ENCODE assay signal across 3 cellular contexts in the genomic region with DNA sequence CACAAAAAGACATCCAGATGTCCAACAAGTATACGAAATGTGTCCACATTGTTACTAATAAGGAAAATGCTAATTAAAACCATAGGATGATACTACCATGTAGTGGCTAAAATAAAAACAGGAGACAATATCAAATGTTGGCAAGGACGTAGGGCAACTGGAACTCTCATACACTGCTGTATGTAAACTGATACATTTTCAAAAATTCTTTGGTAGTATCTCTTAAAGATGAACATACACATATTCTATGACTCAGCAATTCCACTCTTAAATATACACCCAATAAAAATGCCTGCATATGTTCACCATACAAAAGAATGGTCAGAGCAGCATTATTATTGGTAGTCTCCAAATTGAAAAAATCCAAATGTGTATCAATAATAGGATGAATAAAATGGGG.
A peak's percentile ranks its signal among the peaks of the same experiment; 100 is the strongest.
TF ChIP-seq lines count a peak whose summit lies in the region.

No MANE protein-coding gene starts in this region.

TF ChIP-seq in HepG2, 621 proteins besides CTCF, POLR2A, EP300 and RAD21 (continues in another document):
- TF ChIP-seq ZMAT3 (CRISPR knock-in tag; conservative IDR thresholded peaks at IDR 0.05) (no peak), HDAC6 (IDR thresholded peaks at IDR 0.05; ENCODE audit: low read depth, low read length) (no peak), MEF2D (CRISPR knock-in tag; IDR thresholded peaks at IDR 0.05) (no peak), SNAPC2 (CRISPR knock-in tag; IDR thresholded peaks at IDR 0.05) (no peak), HES4 (CRISPR knock-in tag; IDR thresholded peaks at IDR 0.05; ENCODE audit: borderline replicate concordance) (no peak), ZBTB46 (CRISPR knock-in tag; IDR thresholded peaks at IDR 0.05; ENCODE audit: borderline replicate concordance) (no peak)
- TF ChIP-seq, protein P1, sequence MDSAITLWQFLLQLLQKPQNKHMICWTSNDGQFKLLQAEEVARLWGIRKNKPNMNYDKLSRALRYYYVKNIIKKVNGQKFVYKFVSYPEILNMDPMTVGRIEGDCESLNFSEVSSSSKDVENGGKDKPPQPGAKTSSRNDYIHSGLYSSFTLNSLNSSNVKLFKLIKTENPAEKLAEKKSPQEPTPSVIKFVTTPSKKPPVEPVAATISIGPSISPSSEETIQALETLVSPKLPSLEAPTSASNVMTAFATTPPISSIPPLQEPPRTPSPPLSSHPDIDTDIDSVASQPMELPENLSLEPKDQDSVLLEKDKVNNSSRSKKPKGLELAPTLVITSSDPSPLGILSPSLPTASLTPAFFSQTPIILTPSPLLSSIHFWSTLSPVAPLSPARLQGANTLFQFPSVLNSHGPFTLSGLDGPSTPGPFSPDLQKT (CRISPR knock-in tag; IDR thresholded peaks at IDR 0.05; ENCODE audit: borderline replicate concordance) = no peak
- TF ChIP-seq, protein P2, sequence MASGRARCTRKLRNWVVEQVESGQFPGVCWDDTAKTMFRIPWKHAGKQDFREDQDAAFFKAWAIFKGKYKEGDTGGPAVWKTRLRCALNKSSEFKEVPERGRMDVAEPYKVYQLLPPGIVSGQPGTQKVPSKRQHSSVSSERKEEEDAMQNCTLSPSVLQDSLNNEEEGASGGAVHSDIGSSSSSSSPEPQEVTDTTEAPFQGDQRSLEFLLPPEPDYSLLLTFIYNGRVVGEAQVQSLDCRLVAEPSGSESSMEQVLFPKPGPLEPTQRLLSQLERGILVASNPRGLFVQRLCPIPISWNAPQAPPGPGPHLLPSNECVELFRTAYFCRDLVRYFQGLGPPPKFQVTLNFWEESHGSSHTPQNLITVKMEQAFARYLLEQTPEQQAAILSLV (CRISPR knock-in tag; IDR thresholded peaks at IDR 0.05; ENCODE audit: borderline replicate concordance) = no peak

TF ChIP-seq in IMR-90, 13 proteins besides CTCF, POLR2A, EP300 and RAD21:
- TF ChIP-seq FOS (IDR thresholded peaks at IDR 0.05; ENCODE audit: low read depth, low read length) (no peak), MAFK (IDR thresholded peaks at IDR 0.05; ENCODE audit: low read depth, low read length) (peak; percentile 51; the same call in 1 of the 2 replicates), RFX5 (IDR thresholded peaks at IDR 0.05; ENCODE audit: low read depth, low read length) (no peak), SMC3 (IDR thresholded peaks at IDR 0.05; ENCODE audit: low read depth, low read length) (no peak), NFE2L2 (IDR thresholded peaks at IDR 0.05; ENCODE audit: low read depth, low read length) (peak; percentile 71; the same call in 1 of the 2 replicates), RCOR1 (IDR thresholded peaks at IDR 0.05; ENCODE audit: insufficient replicate concordance, low read length) (no peak), BHLHE40 (IDR thresholded peaks at IDR 0.05; ENCODE audit: low read depth, low read length) (no peak), MAZ (IDR thresholded peaks at IDR 0.05; ENCODE audit: borderline replicate concordance, low read depth, low read length) (no peak), CHD1 (IDR thresholded peaks at IDR 0.05; ENCODE audit: low read depth, low read length) (no peak), MXI1 (IDR thresholded peaks at IDR 0.05; ENCODE audit: borderline replicate concordance, low read depth, low read length) (no peak)
- TF ChIP-seq, protein P3, sequence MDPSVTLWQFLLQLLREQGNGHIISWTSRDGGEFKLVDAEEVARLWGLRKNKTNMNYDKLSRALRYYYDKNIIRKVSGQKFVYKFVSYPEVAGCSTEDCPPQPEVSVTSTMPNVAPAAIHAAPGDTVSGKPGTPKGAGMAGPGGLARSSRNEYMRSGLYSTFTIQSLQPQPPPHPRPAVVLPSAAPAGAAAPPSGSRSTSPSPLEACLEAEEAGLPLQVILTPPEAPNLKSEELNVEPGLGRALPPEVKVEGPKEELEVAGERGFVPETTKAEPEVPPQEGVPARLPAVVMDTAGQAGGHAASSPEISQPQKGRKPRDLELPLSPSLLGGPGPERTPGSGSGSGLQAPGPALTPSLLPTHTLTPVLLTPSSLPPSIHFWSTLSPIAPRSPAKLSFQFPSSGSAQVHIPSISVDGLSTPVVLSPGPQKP (IDR thresholded peaks at IDR 0.05; ENCODE audit: borderline replicate concordance, low read depth, low read length) = no peak
- TF ChIP-seq, protein P4, sequence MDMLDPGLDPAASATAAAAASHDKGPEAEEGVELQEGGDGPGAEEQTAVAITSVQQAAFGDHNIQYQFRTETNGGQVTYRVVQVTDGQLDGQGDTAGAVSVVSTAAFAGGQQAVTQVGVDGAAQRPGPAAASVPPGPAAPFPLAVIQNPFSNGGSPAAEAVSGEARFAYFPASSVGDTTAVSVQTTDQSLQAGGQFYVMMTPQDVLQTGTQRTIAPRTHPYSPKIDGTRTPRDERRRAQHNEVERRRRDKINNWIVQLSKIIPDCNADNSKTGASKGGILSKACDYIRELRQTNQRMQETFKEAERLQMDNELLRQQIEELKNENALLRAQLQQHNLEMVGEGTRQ (IDR thresholded peaks at IDR 0.05; ENCODE audit: low read depth, low read length) = no peak

TF ChIP-seq in K562, 482 proteins besides CTCF, POLR2A, EP300 and RAD21:
- TF ChIP-seq NELFE (IDR thresholded peaks at IDR 0.05; ENCODE audit: insufficient read depth, insufficient read length) (no peak), ZFP36 (IDR thresholded peaks at IDR 0.05; ENCODE audit: low read depth, low read length, partially characterized antibody) (peak; percentile 50), RBM25 (IDR thresholded peaks at IDR 0.05; ENCODE audit: low read depth, low read length, severe bottlenecking) (peak; percentile 67), MAFG (tag; conservative IDR thresholded peaks at IDR 0.05) (0 out of 2 replicates have a peak, but pooled peaks have one; percentile 8), ATF3 (IDR thresholded peaks at IDR 0.05) (no peak; the same call in 1 of the 2 replicates), ATF3 (CRISPR knock-in tag; conservative IDR thresholded peaks at IDR 0.05) (no peak), ZNF316 (IDR thresholded peaks at IDR 0.05) (0 out of 2 replicates have a peak, but pooled peaks have one; percentile 27)
TF ChIP-seq in K562: peak in this region for 4.
